18 cellular contexts compared by ENCODE assay signal in the genomic region with DNA sequence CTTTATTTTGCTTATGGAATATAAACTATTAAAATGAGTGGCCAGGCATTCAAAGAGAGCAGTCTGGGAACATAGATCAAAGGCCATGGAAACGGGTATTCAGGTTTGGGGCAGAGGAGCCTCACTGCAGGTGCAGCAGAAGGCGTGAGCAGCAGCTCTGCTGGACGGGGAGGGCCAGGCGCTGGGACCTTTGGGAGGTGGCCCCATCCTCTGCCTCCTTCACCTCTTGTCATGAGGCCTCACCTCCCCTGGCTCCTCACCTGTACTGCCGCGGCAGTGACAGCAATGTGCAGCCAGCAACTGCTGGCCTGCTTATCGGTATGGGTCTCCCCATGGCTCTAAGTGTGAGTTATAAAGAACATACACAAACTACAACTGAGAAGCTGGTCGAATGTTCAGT.
"Had no signal": no experiment of that assay in that cellular context is flagged by ENCODE, and none has a peak within 500 bp of the region (broad histone marks: within the 10 kb centered on the region; RNA-seq: fewer than 3 reads in every experiment).

No MANE protein-coding gene starts in this region.

- H3K27ac ChIP-seq: cardiac muscle cell, gastrocnemius medialis, heart right ventricle, lower lobe of right lung, neutrophil, tibial nerve, vagina had no signal

- H3K27ac Mint-ChIP-seq: activated naive CD4-positive, alpha-beta T cell treated with anti-CD3 and anti-CD28 coated beads for 36 hours; activated naive CD8-positive, alpha-beta T cell treated with anti-CD3 and anti-CD28 coated beads, Interleukin-2, amount 50 U/mL, for 24 hours; mesothelial cell of epicardium had no signal

- ATAC-seq: gastrocnemius medialis, heart right ventricle, left colon, lower lobe of right lung had no signal

- H3K27me3 ChIP-seq: cardiac muscle cell, gastrocnemius medialis, heart right ventricle, neutrophil, tibial nerve, vagina had no signal

- H3K9me3 ChIP-seq: gastrocnemius medialis, lower lobe of right lung, neutrophil, tibial nerve, vagina had no signal

- H3K9me3 Mint-ChIP-seq: activated naive CD4-positive, alpha-beta T cell treated with anti-CD3 and anti-CD28 coated beads for 36 hours; activated naive CD8-positive, alpha-beta T cell treated with anti-CD3 and anti-CD28 coated beads, Interleukin-2, amount 50 U/mL, for 24 hours; activated T-helper 17 cell treated with anti-CD3 and anti-CD28 coated beads, Interleukin-2, amount 50 U/mL, for 72 hours had no signal

- DNase-seq: activated CD4-positive, alpha-beta T cell treated with anti-CD3 and anti-CD28 coated beads, Interleukin-2, amount 50 U/mL, for 4 hours; activated CD4-positive, CD25-positive, alpha-beta regulatory T cell treated with anti-CD3 and anti-CD28 coated beads, Interleukin-2, amount 50 U/mL, for 72 hours; activated T-cell treated with anti-CD3 and anti-CD28 coated beads for 4 hours; erythroblast; gastrocnemius medialis; heart right ventricle; left colon; lower lobe of right lung; stimulated activated CD4-positive, alpha-beta T cell treated with anti-CD3 and anti-CD28 coated beads, Interleukin-4, amount 100 ng/mL, for 24 hours; stimulated activated naive CD4-positive, alpha-beta T cell had no signal

- H3K4me3 Mint-ChIP-seq: activated naive CD4-positive, alpha-beta T cell treated with anti-CD3 and anti-CD28 coated beads for 36 hours; activated naive CD8-positive, alpha-beta T cell treated with anti-CD3 and anti-CD28 coated beads, Interleukin-2, amount 50 U/mL, for 24 hours; activated T-helper 17 cell treated with anti-CD3 and anti-CD28 coated beads, Interleukin-2, amount 50 U/mL, for 72 hours; mesothelial cell of epicardium had no signal

- H3K4me1 ChIP-seq: gastrocnemius medialis, heart right ventricle, lower lobe of right lung, tibial nerve, vagina had no signal

- H3K4me1 Mint-ChIP-seq: activated naive CD8-positive, alpha-beta T cell treated with anti-CD3 and anti-CD28 coated beads, Interleukin-2, amount 50 U/mL, for 24 hours; activated T-helper 17 cell treated with anti-CD3 and anti-CD28 coated beads, Interleukin-2, amount 50 U/mL, for 72 hours; mesothelial cell of epicardium had no signal

- H3K36me3 ChIP-seq: cardiac muscle cell, gastrocnemius medialis, neutrophil, vagina had no signal

- H3K4me3 ChIP-seq: cardiac muscle cell, gastrocnemius medialis, heart right ventricle, lower lobe of right lung, tibial nerve, vagina had no signal

- H3K27me3 Mint-ChIP-seq: activated naive CD8-positive, alpha-beta T cell treated with anti-CD3 and anti-CD28 coated beads, Interleukin-2, amount 50 U/mL, for 24 hours; activated T-helper 17 cell treated with anti-CD3 and anti-CD28 coated beads, Interleukin-2, amount 50 U/mL, for 72 hours had no signal
